Comparison of ENCODE assay signal across 11 cellular contexts in genomic region chr1:67120855-67121619, GRCh38. TPM values are rescaled to one million over a fixed set of nuclear protein-coding genes. Genes with fewer than 3 reads are reported as not detected.
"Had no signal": no experiment of that assay in that cellular context is flagged by ENCODE, and none has a peak within 500 bp of the region (broad histone marks: within the 10 kb centered on the region; RNA-seq: fewer than 3 reads in every experiment).

No MANE protein-coding gene starts in this region.

- H3K9ac ChIP-seq: KMS-11 had no signal

- FAIRE-seq: H1, H54, HTR-8/SVneo had no signal

- DNase-seq: H9, HCEC 1CT, HFFc6, Karpas-422, KBM-7 had no signal

- H2AFZ ChIP-seq: GM23338 had no signal

- ATAC-seq: GM23338 had no signal

- H3K4me2 ChIP-seq: GM23338, KMS-11 had no signal

- H3K27ac ChIP-seq: KMS-11 had no signal

- H3K4me3 ChIP-seq: GM23338 had no signal

RNA-seq across cellular contexts. Expression of gene C1orf141, which starts 13.7 kb away (rescaled TPM):
- total RNA-seq: GM23338, H1, H9, HFFc6, HT-29 had no signal
- polyA plus RNA-seq: GM23338, H1 had no signal

RNA-seq across cellular contexts. Expression of gene IL23R, which starts 45.2 kb away (rescaled TPM):
- total RNA-seq: GM23338, H1, H9, HFFc6, HT-29 had no signal
- polyA plus RNA-seq: GM23338, H1 had no signal
